ENCODE assay signal across 12 cellular contexts in the genomic region with DNA sequence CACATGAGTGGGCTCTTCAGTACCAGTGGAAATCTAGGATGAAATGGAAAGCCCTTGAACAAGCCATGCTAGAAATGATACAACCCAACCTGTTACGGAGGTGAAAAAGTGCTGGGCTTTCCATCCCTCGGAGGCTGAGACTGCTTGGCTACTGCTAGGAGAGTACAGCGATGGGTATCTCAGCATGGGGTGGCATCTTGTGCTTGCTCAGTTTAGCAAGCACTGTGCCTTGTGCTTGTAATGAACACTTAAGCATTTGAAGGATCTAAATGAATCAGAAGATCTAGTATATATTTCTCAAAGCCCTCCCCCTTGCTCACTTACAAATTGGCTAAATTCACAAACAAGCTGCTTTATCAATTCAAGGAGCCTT. TPM values are rescaled to one million over a fixed set of nuclear protein-coding genes. Genes with fewer than 3 reads are reported as not detected.
DNase-seq lines count a peak whose midpoint lies in the region; ATAC-seq, FAIRE-seq and TF ChIP-seq lines count a peak whose summit lies in the region.
"Had no signal": no experiment of that assay in that cellular context is flagged by ENCODE, and none has a peak within 500 bp of the region (broad histone marks: within the 10 kb centered on the region; RNA-seq: fewer than 3 reads in every experiment).

No MANE protein-coding gene starts in this region.

- FAIRE-seq in GM12878 (lab: Jason Lieb, UNC) (no peak), HepG2 (lab: Jason Lieb, UNC) (no peak), urothelium cell line (lab: Jason Lieb, UNC) (no peak)

- no peaks in the 10 kb centered on the region for H3K9me2 ChIP-seq in Loucy (replicated peaks; ENCODE audit: low read depth, low read length)

- ATAC-seq in GM12878 (no peak), HepG2 (no peak)
- ATAC-seq: T-helper 17 cell had no signal

- no peaks in the 10 kb centered on the region for H3K27me3 ChIP-seq in Loucy (ENCODE audit: insufficient read depth, low read length, poor library complexity, severe bottlenecking)
- no peaks in the 10 kb centered on the region for H3K27me3 ChIP-seq in GM12878 (replicated peaks in 1 of 2; ENCODE audit: control insufficient read depth in 2 of 2, insufficient read depth in 2 of 2, low read length in 1 of 2)
- H3K27me3 ChIP-seq in HepG2 (ENCODE audit: control insufficient read depth in 1 of 2, insufficient read depth in 2 of 2, low read length in 2 of 2), result no peaks in the 10 kb centered on the region
- H3K27me3 ChIP-seq: dorsolateral prefrontal cortex had no signal

- H3K9ac ChIP-seq in Loucy (ENCODE audit: low read depth, low read length, poor library complexity, severe bottlenecking), result no peak overlapping the region
- no peak overlapping the region for H3K9ac ChIP-seq in GM12878 (ENCODE audit: control insufficient read depth, insufficient read depth, low read length)
- H3K9ac ChIP-seq in HepG2 (ENCODE audit: insufficient read depth, low read depth, low read length), result no peak overlapping the region

- POLR2A ChIA-PET in GM12878 (lab: Charles Lee) (interaction anchor here (1.7 kb wide), 1 partner anchor 10 kb away, joined by 4 read pairs; no protein-coding TSS in a partner anchor), HepG2 (lab: Yijun Ruan, JAX) (interaction anchor here (1.0 to 1.7 kb wide), 2 partner anchors 83 to 91 kb away, joined by 3 to 5 read pairs; no protein-coding TSS in a partner anchor)

- TF ChIP-seq RAD21 in GM12878 (IDR thresholded peaks at IDR 0.05; ENCODE audit: insufficient read depth, low read depth, low read length) (no peak), HepG2 (CRISPR knock-in tag; IDR thresholded peaks at IDR 0.05) (no peak)

- H3K4me2 ChIP-seq in Loucy (ENCODE audit: low read depth, low read length, poor library complexity, severe bottlenecking) (no peak overlapping the region), GM12878 (ENCODE audit: control insufficient read depth, insufficient read depth) (no peak overlapping the region), HepG2 (ENCODE audit: low read depth, low read length) (no peak overlapping the region)

- H3K4me1 ChIP-seq in Loucy (ENCODE audit: insufficient read depth, low read length, poor library complexity, severe bottlenecking), result peaks cover 8% of the 10 kb centered on the region
- peaks cover 34% of the 10 kb centered on the region for H3K4me1 ChIP-seq in GM12878 (ENCODE audit: control insufficient read depth, insufficient read depth, low read length)
- H3K4me1 ChIP-seq in HepG2 (ENCODE audit: insufficient read depth, low read length), result peaks cover 59% of the 10 kb centered on the region

- in situ Hi-C loops in GM12878 (cut with MboI) (no loop called here), HepG2 (cut with HindIII; ENCODE audit: extremely low pct_ligation_motif_present, low pct_unique_long_range_greater_than_20kb) (no loop called here)

- H4K20me1 ChIP-seq in Loucy (ENCODE audit: insufficient read depth, low read length, poor library complexity, severe bottlenecking), result no peaks in the 10 kb centered on the region
- H4K20me1 ChIP-seq in GM12878 (ENCODE audit: control insufficient read depth, insufficient read depth), result no peaks in the 10 kb centered on the region
- no peaks in the 10 kb centered on the region for H4K20me1 ChIP-seq in HepG2 (ENCODE audit: insufficient read depth, low read length)

- WGBS in GM12878 (ENCODE audit: insufficient coverage, insufficient replicate concordance, low lambda C conversion rate, missing lambda C conversion rate), result 76% methylated on average over 3 of the region's 3 CpGs
- WGBS in HepG2 (ENCODE audit: low lambda C conversion rate), result 93% methylated on average over 3 of the region's 3 CpGs

- H3K27ac ChIP-seq in GM12878 (ENCODE audit: control insufficient read depth, insufficient read depth) (no peak overlapping the region), HepG2 (ENCODE audit: extremely low read length, insufficient read depth, low read length) (no peak overlapping the region)

- intact Hi-C loops in GM12878 (cut with micrococcal nuclease; ENCODE audit: unreplicated experiment) (loop anchor here (2.0 kb wide), 1 partner anchor 44 kb away; a partner anchor contains a TSS), HepG2 (cut with micrococcal nuclease; ENCODE audit: unreplicated experiment) (loop anchor here (5.0 kb wide), 1 partner anchor 64 kb away; no protein-coding TSS in a partner anchor)

- no peaks in the 10 kb centered on the region for H3F3A ChIP-seq in Loucy (ENCODE audit: low read depth)

- RAD21 ChIA-PET in GM12878 (lab: Charles Lee; ENCODE audit: unreplicated experiment), result no interaction called here

- TF ChIP-seq POLR2A in GM12878 (IDR thresholded peaks at IDR 0.05; ENCODE audit: low read depth, low read length), result no peak
- TF ChIP-seq POLR2A in HepG2 (IDR thresholded peaks at IDR 0.05; ENCODE audit: insufficient read depth in 1 of 2, low read depth in 2 of 2, low read length in 2 of 2), result no peak

- CTCF ChIA-PET in GM12878 (lab: Yijun Ruan, JAX) (interaction anchor here (1.0 to 1.5 kb wide), 2 partner anchors 43 to 527 kb away, joined by 3 read pairs; no protein-coding TSS in a partner anchor), HepG2 (lab: Yijun Ruan, JAX; ENCODE audit: low intra/inter-chr PET ratio, low total read pairs) (no interaction called here)

- DNase-seq in GM12878 (ENCODE audit: low read depth, low spot score) (no peak), HepG2 (ENCODE audit: low spot score) (no peak), urothelium cell line (ENCODE audit: low spot score) (peak; percentile 39), RKO (ENCODE audit: low spot score) (no peak), mucosa of gallbladder (ENCODE audit: low spot score) (no peak), NCI-H524 (lab: John Stamatoyannopoulos, UW) (no peak)
- DNase-seq: activated CD8-positive, alpha-beta memory T cell treated with anti-CD3 and anti-CD28 coated beads, Interleukin-2, amount 50 U/mL, for 48 hours; activated naive CD4-positive, alpha-beta T cell treated with anti-CD3 and anti-CD28 coated beads, Interleukin-2, amount 10 ng/mL, durations not matched to agents 7 days and 5 days; DND-41; dorsolateral prefrontal cortex; T-helper 17 cell had no signal

- no peak overlapping the region for H3K4me3 ChIP-seq in Loucy (ENCODE audit: low read length, poor library complexity, severe bottlenecking)
- no peak overlapping the region for H3K4me3 ChIP-seq in GM12878
- H3K4me3 ChIP-seq in HepG2 (replicated peaks in 1 of 3; ENCODE audit: insufficient read depth in 1 of 3, low read depth in 2 of 3, low read length in 3 of 3), result no peak overlapping the region
- H3K4me3 ChIP-seq: dorsolateral prefrontal cortex had no signal

- H3K36me3 ChIP-seq in Loucy (ENCODE audit: insufficient read depth, low read length) (no peaks in the 10 kb centered on the region), GM12878 (ENCODE audit: control insufficient read depth in 2 of 2, insufficient read depth in 2 of 2, low read length in 1 of 2) (no peaks in the 10 kb centered on the region), HepG2 (replicated peaks in 1 of 2; ENCODE audit: control insufficient read depth in 1 of 2, insufficient read depth in 2 of 2, low read length in 2 of 2) (no peaks in the 10 kb centered on the region)

- SMC1A ChIA-PET in GM12878 (lab: Charles Lee; ENCODE audit: uncharacterized antibody, unreplicated experiment), result interaction anchor here (1.1 to 3.3 kb wide), 7 partner anchors 9 to 204 kb away, joined by 3 to 10 read pairs (median 5); a partner anchor contains a TSS

- H2AFZ ChIP-seq in Loucy (ENCODE audit: low read length) (0 out of 2 replicates have a peak overlapping the region, but pooled peaks have one; percentile 60), GM12878 (ENCODE audit: control insufficient read depth, low read depth, low read length) (no peak overlapping the region), HepG2 (ENCODE audit: low read length) (peak overlapping the region; percentile 60)

- no peaks in the 10 kb centered on the region for H3K9me3 ChIP-seq in Loucy (ENCODE audit: insufficient read depth, low read depth, low read length)
- no peaks in the 10 kb centered on the region for H3K9me3 ChIP-seq in GM12878 (replicated peaks; ENCODE audit: control insufficient read depth, insufficient read depth, low read length)
- H3K9me3 ChIP-seq in HepG2 (ENCODE audit: low read length), result no peaks in the 10 kb centered on the region

- TF ChIP-seq CTCF in Loucy (conservative IDR thresholded peaks at IDR 0.05; ENCODE audit: low read length), result no peak
- TF ChIP-seq CTCF in GM12878 (IDR thresholded peaks at IDR 0.05 in 2 of 3, conservative IDR thresholded peaks at IDR 0.05 in 1 of 3; ENCODE audit: control insufficient read depth in 2 of 3, extremely low read depth in 1 of 3, insufficient read depth in 1 of 3, low read depth in 3 of 3, low read length in 3 of 3), result no peak
- no peak for TF ChIP-seq CTCF in HepG2 (CRISPR knock-in tag; IDR thresholded peaks at IDR 0.05)

- H3K79me2 ChIP-seq in Loucy (ENCODE audit: insufficient read depth, low read length) (no peaks in the 10 kb centered on the region), GM12878 (ENCODE audit: control insufficient read depth, insufficient read depth, low read length) (no peaks in the 10 kb centered on the region), HepG2 (ENCODE audit: insufficient read depth, low read length) (no peaks in the 10 kb centered on the region)

- BruUV-seq in GM12878 (replicated peaks; lab: Mats Ljungman, UMichigan) (no TSS peak), HepG2 (replicated peaks; lab: Mats Ljungman, UMichigan) (no TSS peak)

- TF ChIP-seq EP300 in GM12878 (IDR thresholded peaks at IDR 0.05; ENCODE audit: borderline replicate concordance in 1 of 2, control insufficient read depth in 1 of 2, low read depth in 2 of 2, low read length in 2 of 2) (no peak), HepG2 (IDR thresholded peaks at IDR 0.05; ENCODE audit: low read depth in 2 of 2, low read length in 2 of 2) (no peak), HepG2 (CRISPR knock-in tag; IDR thresholded peaks at IDR 0.05; ENCODE audit: borderline replicate concordance) (no peak)

RNA-seq across cellular contexts. Expression of a gene that starts 44.3 kb away (rescaled TPM):
- 326 and 345 TPM in 2 replicates for total RNA-seq in GM12878 (2013; cell fraction: nucleolus; rRNA removed)
- 10.5 and 14.6 TPM in 2 replicates for total RNA-seq in GM12878 (2014; rRNA removed)
- total RNA-seq in GM12878 (2014; rRNA removed; fragmentation: Illumina TruSeq; extraction: Trizol), result 22.2 and 25.3 TPM in 2 replicates
- total RNA-seq in GM12878 (2021), result 22.4 and 25.1 TPM in 2 replicates
- 6.6 TPM for polyA plus RNA-seq in GM12878 (2011; ENCODE audit: low read depth)
- 26.1 and 33.7 TPM in 2 replicates for polyA plus RNA-seq in GM12878 (2011; rRNA removed)
- 8.0 and 10.7 TPM in 2 replicates for polyA plus RNA-seq in GM12878 (2011; cell fraction: cytosol; rRNA removed)
- polyA plus RNA-seq in GM12878 (2011; cell fraction: nucleus; rRNA removed), result 28.8 and 30.4 TPM in 2 replicates
- polyA plus RNA-seq in GM12878 (2012), result 12.4 and 16.7 TPM in 2 replicates
- polyA plus RNA-seq in GM12878 (2014; fragmentation: Illumina TruSeq; extraction: Trizol), result 18.9 and 25.0 TPM in 2 replicates
- 1 to 10 TPM; 5.7 to 5.9 TPM for polyA plus RNA-seq in GM12878 (2014; fragmentation: Nextera tagmentation; extraction: Ambion mirVana)
- 13.7 and 14.4 TPM in 2 replicates for polyA plus RNA-seq in GM12878 (2014; rRNA removed)
- polyA plus RNA-seq in GM12878 (2016; fragmentation: Nextera tagmentation; extraction: Ambion mirVana), result 10 to 100 TPM; 12.0 to 12.8 TPM
- 56.1 and 59.0 TPM in 2 replicates for polyA minus RNA-seq in GM12878 (2011; rRNA and poly(A)+ RNA removed)
- polyA minus RNA-seq in GM12878 (2011; cell fraction: cytosol; rRNA and poly(A)+ RNA removed), result 12.6 TPM in 2 replicates
- 64.8 and 88.5 TPM in 2 replicates for polyA minus RNA-seq in GM12878 (2011; cell fraction: nucleus; rRNA and poly(A)+ RNA removed)
- 93.5 and 122 TPM in 2 replicates for total RNA-seq in HepG2 (2016; rRNA removed; fragmentation: Illumina TruSeq; extraction: Trizol)
- 97.2 and 110 TPM in 2 replicates for total RNA-seq in HepG2 (2016; cell fraction: cytosol; rRNA removed; fragmentation: Illumina TruSeq; extraction: Trizol; ENCODE audit: low read depth)
- total RNA-seq in HepG2 (2016; cell fraction: insoluble cytoplasmic fraction; rRNA removed; fragmentation: Illumina TruSeq; extraction: Trizol), result 95.7 and 116 TPM in 2 replicates
- 85.7 and 89.7 TPM in 2 replicates for total RNA-seq in HepG2 (2016; cell fraction: membrane; rRNA removed; fragmentation: Illumina TruSeq; extraction: Trizol)
- 203 and 204 TPM in 2 replicates for total RNA-seq in HepG2 (2016; cell fraction: nucleus; rRNA removed; fragmentation: Illumina TruSeq; extraction: Trizol)
- 133 and 146 TPM in 2 replicates for polyA plus RNA-seq in HepG2 (2011; rRNA removed)
- polyA plus RNA-seq in HepG2 (2011; cell fraction: cytosol; rRNA removed), result 63.6 and 104 TPM in 2 replicates
- polyA plus RNA-seq in HepG2 (2011; cell fraction: nucleus; rRNA removed), result 143 and 176 TPM in 2 replicates
- 168 and 275 TPM in 2 replicates for polyA plus RNA-seq in HepG2 (2012)
- polyA plus RNA-seq in HepG2 (2016; cell fraction: cytosol; fragmentation: Illumina TruSeq; extraction: Trizol; ENCODE audit: low read depth), result 15.0 and 16.3 TPM in 2 replicates
- polyA plus RNA-seq in HepG2 (2016; cell fraction: insoluble cytoplasmic fraction; fragmentation: Illumina TruSeq; extraction: Trizol; ENCODE audit: low read depth), result 115 and 119 TPM in 2 replicates
- 32.6 and 37.1 TPM in 2 replicates for polyA plus RNA-seq in HepG2 (2016; cell fraction: membrane; fragmentation: Illumina TruSeq; extraction: Trizol; ENCODE audit: low read depth)
- polyA plus RNA-seq in HepG2 (2016; cell fraction: nucleus; fragmentation: Illumina TruSeq; extraction: Trizol; ENCODE audit: insufficient read depth, low read depth), result 123 and 129 TPM in 2 replicates
- polyA minus RNA-seq in HepG2 (2011; rRNA and poly(A)+ RNA removed; ENCODE audit: low replicate concordance), result 26.4 and 224 TPM in 2 replicates
- 152 and 197 TPM in 2 replicates for polyA minus RNA-seq in HepG2 (2011; cell fraction: cytosol; rRNA and poly(A)+ RNA removed)
- polyA minus RNA-seq in HepG2 (2011; cell fraction: nucleus; rRNA and poly(A)+ RNA removed), result 1,403 and 1,733 TPM in 2 replicates
- total RNA-seq in mucosa of gallbladder, result 101 TPM
